19 cellular contexts compared by ENCODE assay signal in the genomic region with DNA sequence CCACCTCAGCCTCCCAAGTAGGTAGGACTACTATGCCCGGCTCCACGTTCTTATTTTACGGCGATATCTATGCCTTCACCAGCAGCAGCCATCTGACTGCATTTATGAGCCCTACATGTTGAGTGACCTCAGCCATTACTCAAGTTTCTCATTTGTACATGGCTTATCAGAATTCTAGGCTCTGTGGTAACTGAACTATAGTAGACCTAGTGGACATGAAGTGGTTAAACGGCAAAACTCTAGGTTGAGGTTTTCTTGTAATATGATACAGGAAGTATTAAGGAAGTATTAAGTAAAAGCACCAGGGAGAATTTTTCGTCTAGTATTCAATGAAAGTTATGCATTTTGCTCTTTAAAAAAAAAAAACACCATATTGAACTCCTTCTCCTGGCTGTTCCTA. TPM values are rescaled to one million over a fixed set of nuclear protein-coding genes. Genes with fewer than 3 reads are reported as not detected.
DNase-seq lines count a peak whose midpoint lies in the region; ATAC-seq, FAIRE-seq and TF ChIP-seq lines count a peak whose summit lies in the region.
"Had no signal": no experiment of that assay in that cellular context is flagged by ENCODE, and none has a peak within 500 bp of the region (broad histone marks: within the 10 kb centered on the region; RNA-seq: fewer than 3 reads in every experiment).

No MANE protein-coding gene starts in this region.

- no peaks in the 10 kb centered on the region for H3K36me3 Mint-ChIP-seq in activated naive CD8-positive, alpha-beta T cell
- H3K36me3 Mint-ChIP-seq in activated naive CD8-positive, alpha-beta T cell treated with anti-CD3 and anti-CD28 coated beads for 36 hours, result no peaks in the 10 kb centered on the region
- H3K36me3 Mint-ChIP-seq: stimulated activated naive B cell treated with anti-CD40 and anti-IgM and Interleukin-4, amounts not matched to agents 10 μg/mL and 1 μg/mL and 100 μg/mL, for 72 hours had no signal

- TF ChIP-seq CTCF in OCI-LY7 (conservative IDR thresholded peaks at IDR 0.05; ENCODE audit: low read length) (no peak), choroid plexus epithelial cell (conservative IDR thresholded peaks at IDR 0.05; ENCODE audit: low read depth, low read length) (no peak), smooth muscle cell (IDR thresholded peaks at IDR 0.05; ENCODE audit: borderline replicate concordance, insufficient read depth, poor library complexity, severe bottlenecking) (no peak), HepG2 (CRISPR knock-in tag; IDR thresholded peaks at IDR 0.05) (no peak)

- no TSS peak for BruUV-seq in OCI-LY7 (replicated peaks; lab: Mats Ljungman, UMichigan)
- no TSS peak for BruUV-seq in HepG2 (replicated peaks; lab: Mats Ljungman, UMichigan)

- H2AFZ ChIP-seq in OCI-LY7 (ENCODE audit: low read length) (peak overlapping the region; percentile 86), smooth muscle cell (ENCODE audit: low read depth) (peak overlapping the region; percentile 41), HepG2 (ENCODE audit: low read length) (no peak overlapping the region)

- no peak for TF ChIP-seq RAD21 in HepG2 (CRISPR knock-in tag; IDR thresholded peaks at IDR 0.05)

- no peaks in the 10 kb centered on the region for H3K27me3 Mint-ChIP-seq in activated naive CD8-positive, alpha-beta T cell
- H3K27me3 Mint-ChIP-seq in activated naive CD8-positive, alpha-beta T cell treated with anti-CD3 and anti-CD28 coated beads for 36 hours, result no peaks in the 10 kb centered on the region
- H3K27me3 Mint-ChIP-seq: dendritic cell treated with granulocyte-macrophage colony-stimulating factor and Interleukin-4, amounts not matched to agents 40 ng/mL and 50 ng/mL, for 4 days had no signal

- CTCF ChIA-PET in OCI-LY7 (lab: Charles Lee; ENCODE audit: unreplicated experiment), result interaction anchor here (0.6 kb wide), 1 partner anchor 716 kb away, joined by 3 read pairs; no protein-coding TSS in a partner anchor
- CTCF ChIA-PET in HepG2 (lab: Yijun Ruan, JAX; ENCODE audit: low intra/inter-chr PET ratio, low total read pairs), result no interaction called here

- peak overlapping the region; percentile 44 for H3K4me2 ChIP-seq in OCI-LY7 (ENCODE audit: low read length)
- H3K4me2 ChIP-seq in smooth muscle cell, result no peak overlapping the region
- no peak overlapping the region for H3K4me2 ChIP-seq in HepG2 (ENCODE audit: low read depth, low read length)

- TF ChIP-seq POLR2A in HepG2 (IDR thresholded peaks at IDR 0.05; ENCODE audit: insufficient read depth in 1 of 2, low read depth in 2 of 2, low read length in 2 of 2), result no peak

- intact Hi-C loops in OCI-LY7 (cut with micrococcal nuclease; ENCODE audit: unreplicated experiment) (no loop called here), HepG2 (cut with micrococcal nuclease; ENCODE audit: unreplicated experiment) (no loop called here)

- DNase-seq in activated naive CD8-positive, alpha-beta T cell treated with anti-CD3 and anti-CD28 coated beads for 36 hours, result no peak
- DNase-seq in OCI-LY7 (ENCODE audit: low spot score) (no peak), choroid plexus epithelial cell (ENCODE audit: low read depth) (peak; percentile 65), smooth muscle cell (lab: John Stamatoyannopoulos, UW; ENCODE audit: unreplicated experiment) (no peak), HepG2 (ENCODE audit: low spot score) (no peak), HTR-8/SVneo (ENCODE audit: insufficient read length, low spot score) (no peak)
- DNase-seq: activated CD8-positive, alpha-beta memory T cell treated with anti-CD3 and anti-CD28 coated beads, Interleukin-2, amount 50 U/mL, for 48 hours; aorta; foreskin melanocyte; NCI-H1105 treated with DMSO at 0.1 percent for 48 hours; NCI-H524 treated with DMSO at 0.1 percent for 48 hours; stimulated activated CD4-positive, alpha-beta T cell treated with anti-CD3 and anti-CD28 coated beads, Interleukin-4, amount 100 ng/mL, for 4 hours; stimulated activated naive B cell treated with anti-CD40 and anti-IgM and Interleukin-4, amounts not matched to agents 10 μg/mL and 1 μg/mL and 100 μg/mL, for 72 hours had no signal

- H3K9ac ChIP-seq in smooth muscle cell (ENCODE audit: low read depth) (no peak overlapping the region), HepG2 (ENCODE audit: insufficient read depth, low read depth, low read length) (no peak overlapping the region)

- FAIRE-seq in HepG2 (lab: Jason Lieb, UNC), result no peak
- no peak for FAIRE-seq in HTR-8/SVneo (lab: Jason Lieb, UNC)
- FAIRE-seq: GM12892 had no signal

- H3K9me2 ChIP-seq in OCI-LY7 (ENCODE audit: insufficient read depth, low read length), result no peaks in the 10 kb centered on the region

- H3K27ac ChIP-seq in OCI-LY7 (ENCODE audit: low read depth, low read length, poor library complexity, severe bottlenecking) (no peak overlapping the region), smooth muscle cell (ENCODE audit: low read depth) (no peak overlapping the region), HepG2 (ENCODE audit: extremely low read length, insufficient read depth, low read length) (no peak overlapping the region)
- H3K27ac ChIP-seq: vagina had no signal

- no peak overlapping the region for H3K27ac Mint-ChIP-seq in activated naive CD8-positive, alpha-beta T cell
- no peak overlapping the region for H3K27ac Mint-ChIP-seq in activated naive CD8-positive, alpha-beta T cell treated with anti-CD3 and anti-CD28 coated beads for 36 hours
- H3K27ac Mint-ChIP-seq: dendritic cell treated with granulocyte-macrophage colony-stimulating factor and Interleukin-4, amounts not matched to agents 40 ng/mL and 50 ng/mL, for 4 days; stimulated activated naive B cell treated with anti-CD40 and anti-IgM and Interleukin-4, amounts not matched to agents 10 μg/mL and 1 μg/mL and 100 μg/mL, for 72 hours had no signal

- no peak for TF ChIP-seq EP300 in HepG2 (IDR thresholded peaks at IDR 0.05; ENCODE audit: low read depth in 2 of 2, low read length in 2 of 2)
- TF ChIP-seq EP300 in HepG2 (CRISPR knock-in tag; IDR thresholded peaks at IDR 0.05; ENCODE audit: borderline replicate concordance), result no peak

- H3K4me3 ChIP-seq in OCI-LY7 (ENCODE audit: low read depth, low read length, poor library complexity, severe bottlenecking), result no peak overlapping the region
- H3K4me3 ChIP-seq in choroid plexus epithelial cell (ENCODE audit: low read depth, low read length), result peak overlapping the region; percentile 16
- H3K4me3 ChIP-seq in smooth muscle cell, result no peak overlapping the region
- no peak overlapping the region for H3K4me3 ChIP-seq in HepG2 (replicated peaks in 1 of 3; ENCODE audit: insufficient read depth in 1 of 3, low read depth in 2 of 3, low read length in 3 of 3)
- H3K4me3 ChIP-seq: vagina had no signal

- peak overlapping the region; percentile 8 for H3K4me3 Mint-ChIP-seq in activated naive CD8-positive, alpha-beta T cell
- no peak overlapping the region for H3K4me3 Mint-ChIP-seq in activated naive CD8-positive, alpha-beta T cell treated with anti-CD3 and anti-CD28 coated beads for 36 hours
- H3K4me3 Mint-ChIP-seq: dendritic cell treated with granulocyte-macrophage colony-stimulating factor and Interleukin-4, amounts not matched to agents 40 ng/mL and 50 ng/mL, for 4 days; stimulated activated naive B cell treated with anti-CD40 and anti-IgM and Interleukin-4, amounts not matched to agents 10 μg/mL and 1 μg/mL and 100 μg/mL, for 72 hours had no signal

- H3K36me3 ChIP-seq in OCI-LY7 (ENCODE audit: insufficient read depth, low read length) (no peaks in the 10 kb centered on the region), smooth muscle cell (ENCODE audit: low read depth) (no peaks in the 10 kb centered on the region), HepG2 (replicated peaks in 1 of 2; ENCODE audit: control insufficient read depth in 1 of 2, insufficient read depth in 2 of 2, low read length in 2 of 2) (no peaks in the 10 kb centered on the region)
- H3K36me3 ChIP-seq: vagina had no signal

- H3K79me2 ChIP-seq in OCI-LY7 (ENCODE audit: insufficient read depth, low read depth, low read length), result no peaks in the 10 kb centered on the region
- no peaks in the 10 kb centered on the region for H3K79me2 ChIP-seq in smooth muscle cell (ENCODE audit: low read depth)
- no peaks in the 10 kb centered on the region for H3K79me2 ChIP-seq in HepG2 (ENCODE audit: insufficient read depth, low read length)

- H3K4me1 Mint-ChIP-seq in activated naive CD8-positive, alpha-beta T cell (ENCODE audit: low read depth), result peaks cover 8% of the 10 kb centered on the region
- peaks cover 8% of the 10 kb centered on the region for H3K4me1 Mint-ChIP-seq in activated naive CD8-positive, alpha-beta T cell treated with anti-CD3 and anti-CD28 coated beads for 36 hours

- ATAC-seq in HG02678 (IDR thresholded peaks at IDR 0.05; ENCODE audit: unreplicated experiment), result no peak
- ATAC-seq in HepG2, result no peak
- ATAC-seq: Right ventricle myocardium inferior; stimulated activated naive B cell treated with anti-CD40 and anti-IgM and Interleukin-4, amounts not matched to agents 10 μg/mL and 1 μg/mL and 100 μg/mL, for 72 hours had no signal

- H3K4me1 ChIP-seq in OCI-LY7 (ENCODE audit: insufficient read depth, low read length, poor library complexity, severe bottlenecking), result peaks cover 8% of the 10 kb centered on the region
- no peaks in the 10 kb centered on the region for H3K4me1 ChIP-seq in smooth muscle cell (ENCODE audit: low read depth)
- peaks cover 9% of the 10 kb centered on the region for H3K4me1 ChIP-seq in HepG2 (ENCODE audit: insufficient read depth, low read length)
- H3K4me1 ChIP-seq: vagina had no signal

- POLR2A ChIA-PET in OCI-LY7 (lab: Charles Lee), result interaction anchor here (0.5 to 1.6 kb wide), 2 partner anchors 8 to 374 kb away, joined by 3 read pairs; no protein-coding TSS in a partner anchor
- POLR2A ChIA-PET in HepG2 (lab: Yijun Ruan, JAX), result no interaction called here

- 82% methylated on average over 6 of the region's 6 CpGs for WGBS in smooth muscle cell (ENCODE audit: low lambda C conversion rate)
- 68% methylated on average over 6 of the region's 6 CpGs for WGBS in HepG2 (ENCODE audit: low lambda C conversion rate)

- no peaks in the 10 kb centered on the region for H3K27me3 ChIP-seq in smooth muscle cell (ENCODE audit: low read depth)
- H3K27me3 ChIP-seq in HepG2 (ENCODE audit: control insufficient read depth in 1 of 2, insufficient read depth in 2 of 2, low read length in 2 of 2), result no peaks in the 10 kb centered on the region
- H3K27me3 ChIP-seq: vagina had no signal

- in situ Hi-C loops in HepG2 (cut with HindIII; ENCODE audit: extremely low pct_ligation_motif_present, low pct_unique_long_range_greater_than_20kb), result no loop called here

- no peaks in the 10 kb centered on the region for H3K9me3 Mint-ChIP-seq in activated naive CD8-positive, alpha-beta T cell (ENCODE audit: low read depth)
- H3K9me3 Mint-ChIP-seq in activated naive CD8-positive, alpha-beta T cell treated with anti-CD3 and anti-CD28 coated beads for 36 hours, result peaks cover 3% of the 10 kb centered on the region
- H3K9me3 Mint-ChIP-seq: dendritic cell treated with granulocyte-macrophage colony-stimulating factor and Interleukin-4, amounts not matched to agents 40 ng/mL and 50 ng/mL, for 4 days; stimulated activated naive B cell treated with anti-CD40 and anti-IgM and Interleukin-4, amounts not matched to agents 10 μg/mL and 1 μg/mL and 100 μg/mL, for 72 hours had no signal

- no peaks in the 10 kb centered on the region for H3F3A ChIP-seq in smooth muscle cell (ENCODE audit: low read depth)

- H4K20me1 ChIP-seq in OCI-LY7 (ENCODE audit: insufficient read depth, low read length) (no peaks in the 10 kb centered on the region), smooth muscle cell (ENCODE audit: low read depth) (no peaks in the 10 kb centered on the region), HepG2 (ENCODE audit: insufficient read depth, low read length) (no peaks in the 10 kb centered on the region)

- H3K9me3 ChIP-seq in OCI-LY7 (ENCODE audit: low read length) (no peaks in the 10 kb centered on the region), smooth muscle cell (replicated peaks; ENCODE audit: low read depth) (no peaks in the 10 kb centered on the region), HepG2 (ENCODE audit: low read length) (no peaks in the 10 kb centered on the region)
- H3K9me3 ChIP-seq: vagina had no signal

RNA-seq across cellular contexts. Expression of a gene that starts 39.7 kb away (rescaled TPM):
- total RNA-seq in activated naive CD8-positive, alpha-beta T cell treated with anti-CD3 and anti-CD28 coated beads for 36 hours, result 10 to 100 TPM; 32.1 to 33.1 TPM
- 48.8 and 62.3 TPM in 2 replicates for total RNA-seq in OCI-LY7 (2014; rRNA removed; shearing (Covaris generic))
- 40.9 and 42.1 TPM in 2 replicates for total RNA-seq in OCI-LY7 (2022)
- 52.1 TPM in 2 replicates for total RNA-seq in smooth muscle cell
- 16.3 and 19.4 TPM in 2 replicates for polyA plus RNA-seq in smooth muscle cell
- total RNA-seq in HepG2 (2016; rRNA removed; fragmentation: Illumina TruSeq; extraction: Trizol), result 23.6 and 28.7 TPM in 2 replicates
- 18.0 and 19.2 TPM in 2 replicates for total RNA-seq in HepG2 (2016; cell fraction: cytosol; rRNA removed; fragmentation: Illumina TruSeq; extraction: Trizol; ENCODE audit: low read depth)
- total RNA-seq in HepG2 (2016; cell fraction: insoluble cytoplasmic fraction; rRNA removed; fragmentation: Illumina TruSeq; extraction: Trizol), result 25.1 and 29.8 TPM in 2 replicates
- 26.1 and 31.2 TPM in 2 replicates for total RNA-seq in HepG2 (2016; cell fraction: membrane; rRNA removed; fragmentation: Illumina TruSeq; extraction: Trizol)
- 55.1 and 59.9 TPM in 2 replicates for total RNA-seq in HepG2 (2016; cell fraction: nucleus; rRNA removed; fragmentation: Illumina TruSeq; extraction: Trizol)
- polyA plus RNA-seq in HepG2 (2011; rRNA removed), result 39.2 and 44.2 TPM in 2 replicates
- 24.6 and 24.8 TPM in 2 replicates for polyA plus RNA-seq in HepG2 (2011; cell fraction: cytosol; rRNA removed)
- polyA plus RNA-seq in HepG2 (2011; cell fraction: nucleus; rRNA removed), result 51.1 and 64.3 TPM in 2 replicates
- 11.5 and 11.9 TPM in 2 replicates for polyA plus RNA-seq in HepG2 (2012)
- 20.3 and 20.7 TPM in 2 replicates for polyA plus RNA-seq in HepG2 (2016; cell fraction: cytosol; fragmentation: Illumina TruSeq; extraction: Trizol; ENCODE audit: low read depth)
- 22.1 and 22.7 TPM in 2 replicates for polyA plus RNA-seq in HepG2 (2016; cell fraction: insoluble cytoplasmic fraction; fragmentation: Illumina TruSeq; extraction: Trizol; ENCODE audit: low read depth)
- polyA plus RNA-seq in HepG2 (2016; cell fraction: membrane; fragmentation: Illumina TruSeq; extraction: Trizol; ENCODE audit: low read depth), result 22.4 and 25.4 TPM in 2 replicates
- polyA plus RNA-seq in HepG2 (2016; cell fraction: nucleus; fragmentation: Illumina TruSeq; extraction: Trizol; ENCODE audit: insufficient read depth, low read depth), result 67.0 and 70.2 TPM in 2 replicates
- 49.8 and 55.1 TPM in 2 replicates for polyA minus RNA-seq in HepG2 (2011; rRNA and poly(A)+ RNA removed; ENCODE audit: low replicate concordance)
- polyA minus RNA-seq in HepG2 (2011; cell fraction: cytosol; rRNA and poly(A)+ RNA removed), result 15.8 and 17.6 TPM in 2 replicates
- polyA minus RNA-seq in HepG2 (2011; cell fraction: nucleus; rRNA and poly(A)+ RNA removed), result 112 and 118 TPM in 2 replicates

RNA-seq across cellular contexts. Expression of a gene that starts 59.3 kb away (rescaled TPM):
- total RNA-seq in activated naive CD8-positive, alpha-beta T cell treated with anti-CD3 and anti-CD28 coated beads for 36 hours, result 1 to 10 TPM; 5.2 to 5.8 TPM
- total RNA-seq in OCI-LY7 (2014; rRNA removed; shearing (Covaris generic)), result 9.8 and 10.9 TPM in 2 replicates
- total RNA-seq in OCI-LY7 (2022) (11.9 and 12.3 TPM in 2 replicates), smooth muscle cell (4.2 and 15.4 TPM in 2 replicates), HepG2 (2016; rRNA removed; fragmentation: Illumina TruSeq; extraction: Trizol) (0.93 and 1.8 TPM in 2 replicates)
- polyA plus RNA-seq in smooth muscle cell (1.5 and 2.5 TPM in 2 replicates), HepG2 (2011; rRNA removed) (0.40 and 0.50 TPM in 2 replicates)
- total RNA-seq in HepG2 (2016; cell fraction: cytosol; rRNA removed; fragmentation: Illumina TruSeq; extraction: Trizol; ENCODE audit: low read depth), result 4.9 and 8.8 TPM in 2 replicates
- total RNA-seq in HepG2 (2016; cell fraction: insoluble cytoplasmic fraction; rRNA removed; fragmentation: Illumina TruSeq; extraction: Trizol), result 1.1 and 1.4 TPM in 2 replicates
- 2.1 and 3.2 TPM in 2 replicates for total RNA-seq in HepG2 (2016; cell fraction: membrane; rRNA removed; fragmentation: Illumina TruSeq; extraction: Trizol)
- 2.7 and 3.3 TPM in 2 replicates for total RNA-seq in HepG2 (2016; cell fraction: nucleus; rRNA removed; fragmentation: Illumina TruSeq; extraction: Trizol)
- polyA plus RNA-seq in HepG2 (2011; cell fraction: cytosol; rRNA removed), result 0.07 and 0.10 TPM in 2 replicates
- 0.31 and 0.38 TPM in 2 replicates for polyA plus RNA-seq in HepG2 (2011; cell fraction: nucleus; rRNA removed)
- polyA plus RNA-seq in HepG2 (2012), result 0.24 and 0.40 TPM in 2 replicates
- polyA plus RNA-seq in HepG2 (2016; cell fraction: cytosol; fragmentation: Illumina TruSeq; extraction: Trizol; ENCODE audit: low read depth), result 0.11 and 0.25 TPM in 2 replicates
- 0.36 and 0.50 TPM in 2 replicates for polyA plus RNA-seq in HepG2 (2016; cell fraction: insoluble cytoplasmic fraction; fragmentation: Illumina TruSeq; extraction: Trizol; ENCODE audit: low read depth)
- 0.20 and 0.25 TPM in 2 replicates for polyA plus RNA-seq in HepG2 (2016; cell fraction: membrane; fragmentation: Illumina TruSeq; extraction: Trizol; ENCODE audit: low read depth)
- polyA plus RNA-seq in HepG2 (2016; cell fraction: nucleus; fragmentation: Illumina TruSeq; extraction: Trizol; ENCODE audit: insufficient read depth, low read depth), result 1.1 and 1.6 TPM in 2 replicates
- polyA minus RNA-seq in HepG2 (2011; rRNA and poly(A)+ RNA removed; ENCODE audit: low replicate concordance), result 0.18 and 0.82 TPM in 2 replicates
- 0.44 TPM in 1 of 2 replicates, not detected in the other for polyA minus RNA-seq in HepG2 (2011; cell fraction: cytosol; rRNA and poly(A)+ RNA removed)
- 2.6 and 3.4 TPM in 2 replicates for polyA minus RNA-seq in HepG2 (2011; cell fraction: nucleus; rRNA and poly(A)+ RNA removed)
